16 cellular contexts compared by ENCODE assay signal in the genomic region with DNA sequence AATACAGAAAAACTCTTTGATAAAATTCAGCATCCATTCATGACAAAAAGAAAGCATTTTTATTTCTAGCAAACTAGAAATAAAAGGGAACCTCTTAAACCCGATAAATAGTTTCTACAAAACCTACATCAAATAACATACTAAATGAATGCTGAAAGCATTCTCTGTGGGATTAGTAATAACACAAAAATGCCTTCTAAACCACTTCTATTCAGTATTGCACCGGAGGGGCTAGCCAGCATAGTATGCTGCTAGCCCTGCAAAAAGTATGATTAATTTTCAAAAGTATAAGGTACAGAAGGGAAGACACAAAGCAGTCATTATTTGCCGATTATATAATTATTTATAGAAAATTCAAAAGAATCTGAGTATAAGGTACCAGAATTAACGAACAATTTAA.
A peak's percentile ranks its signal among the peaks of the same experiment; 100 is the strongest.
DNase-seq lines count a peak whose midpoint lies in the region; ATAC-seq and TF ChIP-seq lines count a peak whose summit lies in the region.
"Had no signal": no experiment of that assay in that cellular context is flagged by ENCODE, and none has a peak within 500 bp of the region (broad histone marks: within the 10 kb centered on the region; RNA-seq: fewer than 3 reads in every experiment).

No MANE protein-coding gene starts in this region.

- H3K36me3 ChIP-seq in ACC112 (ENCODE audit: insufficient read depth, low read length) (no peaks in the 10 kb centered on the region), adipocyte (ENCODE audit: control insufficient read depth, insufficient read depth, low read length, severe bottlenecking) (no peaks in the 10 kb centered on the region)
- H3K36me3 ChIP-seq: colonic mucosa had no signal

- H3K4me1 Mint-ChIP-seq in natural killer cell treated with Interleukin-12 subunit alpha and Interleukin-12 subunit beta and Interleukin-15 and Interleukin-18, amount 100 ng/mL, for 72 hours (ENCODE audit: low read depth in 2 of 2): no peaks in the 10 kb centered on the region

- H3K27ac Mint-ChIP-seq in natural killer cell treated with Interleukin-12 subunit alpha and Interleukin-12 subunit beta and Interleukin-15 and Interleukin-18, amount 100 ng/mL, for 72 hours: no peak overlapping the region
- H3K27ac Mint-ChIP-seq: activated naive CD8-positive, alpha-beta T cell had no signal

- no peaks in the 10 kb centered on the region for H3K9me3 Mint-ChIP-seq in natural killer cell treated with Interleukin-12 subunit alpha and Interleukin-12 subunit beta and Interleukin-15 and Interleukin-18, amount 100 ng/mL, for 72 hours

- H3K4me3 ChIP-seq in ACC112 (ENCODE audit: low read depth, low read length) (peak overlapping the region; percentile 13; the same call in 1 of the 2 replicates), adipocyte (ENCODE audit: low read length) (no peak overlapping the region)
- H3K4me3 ChIP-seq: colonic mucosa had no signal

- H3K9ac ChIP-seq in adipocyte (ENCODE audit: low read length): no peak overlapping the region

- H3K4me3 Mint-ChIP-seq in natural killer cell treated with Interleukin-12 subunit alpha and Interleukin-12 subunit beta and Interleukin-15 and Interleukin-18, amount 100 ng/mL, for 72 hours: no peak overlapping the region
- H3K4me3 Mint-ChIP-seq: activated naive CD8-positive, alpha-beta T cell had no signal

- H3K27me3 Mint-ChIP-seq in natural killer cell treated with Interleukin-12 subunit alpha and Interleukin-12 subunit beta and Interleukin-15 and Interleukin-18, amount 100 ng/mL, for 72 hours: no peaks in the 10 kb centered on the region
- H3K27me3 Mint-ChIP-seq: activated naive CD8-positive, alpha-beta T cell had no signal

- H3K27ac ChIP-seq in ACC112 (ENCODE audit: low read depth, low read length) (no peak overlapping the region), foreskin keratinocyte (no peak overlapping the region)
- H3K27ac ChIP-seq: colonic mucosa, HL-60 had no signal

- ATAC-seq in foreskin keratinocyte (peak; percentile 87), HG02981 (IDR thresholded peaks at IDR 0.05; ENCODE audit: unreplicated experiment) (no peak)
- ATAC-seq in natural killer cell treated with Interleukin-12 subunit alpha and Interleukin-12 subunit beta and Interleukin-15 and Interleukin-18, amount 100 ng/mL, for 72 hours: no peak

- H2AFZ ChIP-seq in ACC112 (ENCODE audit: low read length, unreplicated experiment): peak overlapping the region; percentile 24

- H3K27me3 ChIP-seq in ACC112 (ENCODE audit: insufficient read depth, low read length): no peaks in the 10 kb centered on the region
- H3K27me3 ChIP-seq in adipocyte (replicated peaks; ENCODE audit: control insufficient read depth, insufficient read depth, low read length): peaks cover under 1% of the 10 kb centered on the region
- no peaks in the 10 kb centered on the region for H3K27me3 ChIP-seq in foreskin keratinocyte
- H3K27me3 ChIP-seq: colonic mucosa had no signal

- no peak for TF ChIP-seq CTCF in foreskin keratinocyte (conservative IDR thresholded peaks at IDR 0.05)

- H3K4me1 ChIP-seq in ACC112 (ENCODE audit: control insufficient read depth, insufficient read depth, low read length, unreplicated experiment): peaks cover 13% of the 10 kb centered on the region
- H3K4me1 ChIP-seq in adipocyte (ENCODE audit: control insufficient read depth, insufficient read depth, low read length): peaks cover 5% of the 10 kb centered on the region
- peaks cover 18% of the 10 kb centered on the region for H3K4me1 ChIP-seq in foreskin keratinocyte
- H3K4me1 ChIP-seq: colonic mucosa had no signal

- H3K9me3 ChIP-seq in adipocyte (ENCODE audit: control insufficient read depth, low read length): no peaks in the 10 kb centered on the region
- H3K9me3 ChIP-seq: colonic mucosa had no signal

- DNase-seq in HS-27A (ENCODE audit: low read depth) (peak; percentile 19), adipocyte (ENCODE audit: low read depth) (peak; percentile 74), foreskin keratinocyte (peak; percentile 49 to 75), COLO668 (lab: John Stamatoyannopoulos, UW; ENCODE audit: unreplicated experiment) (no peak), DMS79 (lab: John Stamatoyannopoulos, UW) (no peak)
- DNase-seq in natural killer cell treated with Interleukin-12 subunit alpha and Interleukin-12 subunit beta and Interleukin-15 and Interleukin-18, amount 100 ng/mL, for 72 hours (ENCODE audit: low spot score): no peak
- DNase-seq: activated CD4-positive, CD25-positive, alpha-beta regulatory T cell; activated CD8-positive, alpha-beta memory T cell treated with anti-CD3 and anti-CD28 coated beads, Interleukin-2, amount 50 U/mL, for 4 hours; Calu3; colonic mucosa; midbrain; stimulated activated CD4-positive, alpha-beta T cell treated with anti-CD3 and anti-CD28 coated beads, Interleukin-15, amount 100 ng/mL, for 24 hours had no signal

- no peaks in the 10 kb centered on the region for H3K79me2 ChIP-seq in ACC112 (ENCODE audit: control insufficient read depth, insufficient read depth, low read length, unreplicated experiment)

- H3K36me3 Mint-ChIP-seq in natural killer cell treated with Interleukin-12 subunit alpha and Interleukin-12 subunit beta and Interleukin-15 and Interleukin-18, amount 100 ng/mL, for 72 hours: no peaks in the 10 kb centered on the region

Comparison
In these comparisons a context has a peak if more than half of its experiments do, and no peak if none do; other contexts are left out.
1. DNase-seq: peak in HS-27A (single experiment), adipocyte (single experiment) and foreskin keratinocyte (2 of 2); none in COLO668 (single experiment), DMS79 (single experiment) and natural killer cell treated with Interleukin-12 subunit alpha and Interleukin-12 subunit beta and Interleukin-15 and Interleukin-18, amount 100 ng/mL, for 72 hours (single experiment).